ENCODE assay signal across 22 cellular contexts in the genomic region with DNA sequence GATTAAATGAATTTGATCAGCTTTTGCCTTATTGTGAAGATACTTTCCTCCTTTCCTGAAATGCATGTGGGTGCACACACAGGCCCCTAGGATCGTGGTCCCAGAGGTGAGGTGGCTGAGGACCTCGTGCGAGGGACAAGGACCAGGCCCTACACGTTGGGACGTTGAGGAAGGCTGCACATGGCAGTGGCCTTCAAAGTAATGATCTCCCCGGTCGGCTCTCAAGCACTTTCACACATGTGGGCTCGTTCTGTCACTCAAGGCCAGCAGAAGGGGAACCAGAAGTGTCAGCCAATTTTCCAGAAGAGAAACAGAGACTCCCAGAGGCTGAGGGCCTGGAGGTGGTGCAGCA.
"Had no signal": no experiment of that assay in that cellular context is flagged by ENCODE, and none has a peak within 500 bp of the region (broad histone marks: within the 10 kb centered on the region; RNA-seq: fewer than 3 reads in every experiment).

No MANE protein-coding gene starts in this region.

- H3K9me3 ChIP-seq: adrenal gland, Peyer's patch had no signal

- H3K4me1 Mint-ChIP-seq: activated naive CD8-positive, alpha-beta T cell treated with anti-CD3 and anti-CD28 coated beads, Interleukin-2, amount 10 ng/mL, durations not matched to agents 7 days and 5 days had no signal

- DNase-seq: activated CD4-positive, alpha-beta T cell treated with anti-CD3 and anti-CD28 coated beads for 4 hours; activated CD8-positive, alpha-beta memory T cell treated with anti-CD3 and anti-CD28 coated beads, Interleukin-2, amount 50 U/mL, for 48 hours; activated CD8-positive, alpha-beta T cell treated with anti-CD3 and anti-CD28 coated beads, Interleukin-2, amount 10 ng/mL, durations not matched to agents 7 days and 5 days; activated naive CD4-positive, alpha-beta T cell treated with anti-CD3 and anti-CD28 coated beads, Interleukin-2, amount 50 U/mL, for 16 hours; activated naive CD8-positive, alpha-beta T cell treated with anti-CD3 and anti-CD28 coated beads, Interleukin-2, amount 10 ng/mL, durations not matched to agents 7 days and 5 days; activated T-cell treated with anti-CD3 and anti-CD28 coated beads, Interleukin-2, amount 50 U/mL, for 1 hour; adrenal gland; anterior cingulate cortex; central memory CD4-positive, alpha-beta T cell; NCI-H1048; NCI-H1930; NCI-H2171; NCI-H2227 treated with DMSO at 0.1 percent for 48 hours; NCI-H446 treated with DMSO at 0.1 percent for 48 hours; NCI-H524 treated with DMSO at 0.1 percent for 48 hours; NCI-H82; Peyer's patch; SHP77 treated with DMSO at 0.1 percent for 48 hours; T-cell; WERI-Rb-1 had no signal

- H3K27ac Mint-ChIP-seq: activated CD8-positive, alpha-beta T cell treated with anti-CD3 and anti-CD28 coated beads, Interleukin-2, amount 10 ng/mL, durations not matched to agents 7 days and 5 days; activated naive CD8-positive, alpha-beta T cell treated with anti-CD3 and anti-CD28 coated beads, Interleukin-2, amount 10 ng/mL, durations not matched to agents 7 days and 5 days; T-cell had no signal

- ATAC-seq: activated CD8-positive, alpha-beta T cell treated with anti-CD3 and anti-CD28 coated beads, Interleukin-2, amount 10 ng/mL, durations not matched to agents 7 days and 5 days; T-cell had no signal

- H3K36me3 Mint-ChIP-seq: activated naive CD8-positive, alpha-beta T cell treated with anti-CD3 and anti-CD28 coated beads, Interleukin-2, amount 10 ng/mL, durations not matched to agents 7 days and 5 days; T-cell had no signal

- H3K27me3 Mint-ChIP-seq: activated naive CD8-positive, alpha-beta T cell treated with anti-CD3 and anti-CD28 coated beads, Interleukin-2, amount 10 ng/mL, durations not matched to agents 7 days and 5 days had no signal

- H3K36me3 ChIP-seq: adrenal gland, Peyer's patch had no signal

- H3K27me3 ChIP-seq: adrenal gland, Peyer's patch had no signal

- H3K27ac ChIP-seq: KMS-11, Peyer's patch, SK-N-MC, WERI-Rb-1 had no signal

- H3K4me3 ChIP-seq: adrenal gland, Peyer's patch, SK-N-MC had no signal

- H3K4me1 ChIP-seq: adrenal gland, Peyer's patch had no signal

- H3K4me3 Mint-ChIP-seq: activated CD8-positive, alpha-beta T cell treated with anti-CD3 and anti-CD28 coated beads, Interleukin-2, amount 10 ng/mL, durations not matched to agents 7 days and 5 days; activated naive CD8-positive, alpha-beta T cell treated with anti-CD3 and anti-CD28 coated beads, Interleukin-2, amount 10 ng/mL, durations not matched to agents 7 days and 5 days; T-cell had no signal
